ENCODE assay signal across 1 cellular context in the genomic region with DNA sequence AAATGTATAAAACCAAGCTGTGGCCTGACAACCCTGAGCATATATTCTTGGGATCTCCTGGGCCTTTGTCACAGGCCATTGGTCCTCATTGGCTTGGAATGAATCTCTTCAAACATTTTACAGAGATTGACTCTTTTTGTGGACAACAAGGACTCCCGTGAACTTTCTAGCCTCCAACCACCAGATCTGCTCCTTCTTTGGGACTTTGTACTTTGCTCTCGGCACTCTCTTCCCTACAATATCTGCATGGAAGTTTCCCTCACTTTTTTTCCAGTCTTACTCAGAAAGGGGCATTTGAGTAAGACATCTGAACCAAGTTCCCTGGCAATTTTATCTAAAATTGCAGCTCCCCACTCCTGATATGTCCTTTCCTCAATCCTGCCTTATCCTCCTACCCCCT.
TF ChIP-seq lines count a peak whose summit lies in the region.

No MANE protein-coding gene starts in this region.

TF ChIP-seq in HepG2, 621 proteins besides CTCF, POLR2A, EP300 and RAD21 (continued from another document):
- TF ChIP-seq KAT8 (CRISPR knock-in tag; IDR thresholded peaks at IDR 0.05) (peak; percentile 55; the same call in 1 of the 2 replicates), HOXA3 (CRISPR knock-in tag; IDR thresholded peaks at IDR 0.05) (no peak), SMAD9 (CRISPR knock-in tag; IDR thresholded peaks at IDR 0.05) (no peak), MAFF (IDR thresholded peaks at IDR 0.05; ENCODE audit: low read depth, low read length) (no peak), RFX3 (CRISPR knock-in tag; IDR thresholded peaks at IDR 0.05) (no peak), PPARG (CRISPR knock-in tag; conservative IDR thresholded peaks at IDR 0.05) (peak; percentile 44; the same call in 1 of the 2 replicates), SP2 (CRISPR knock-in tag; IDR thresholded peaks at IDR 0.05) (no peak), ZNF788 (CRISPR knock-in tag; IDR thresholded peaks at IDR 0.05; ENCODE audit: borderline replicate concordance) (no peak), ZNF354B (CRISPR knock-in tag; IDR thresholded peaks at IDR 0.05) (no peak), RCOR2 (CRISPR knock-in tag; IDR thresholded peaks at IDR 0.05) (peak; percentile 67; the same call in 1 of the 2 replicates), YEATS4 (CRISPR knock-in tag; IDR thresholded peaks at IDR 0.05; ENCODE audit: borderline replicate concordance) (no peak), TEAD3 (CRISPR knock-in tag; optimal IDR thresholded peaks at IDR 0.05; ENCODE audit: borderline replicate concordance) (peak; percentile 62), NFKB2 (CRISPR knock-in tag; IDR thresholded peaks at IDR 0.05; ENCODE audit: borderline replicate concordance) (no peak), MIER3 (CRISPR knock-in tag; IDR thresholded peaks at IDR 0.05; ENCODE audit: borderline replicate concordance) (peak; percentile 77; the same call in 1 of the 2 replicates), MAZ (IDR thresholded peaks at IDR 0.05; ENCODE audit: borderline replicate concordance, low read depth, low read length) (no peak), MAZ (CRISPR knock-in tag; IDR thresholded peaks at IDR 0.05; ENCODE audit: low read depth) (no peak), ZKSCAN8 (CRISPR knock-in tag; IDR thresholded peaks at IDR 0.05; ENCODE audit: borderline replicate concordance) (no peak), TGIF2 (CRISPR knock-in tag; IDR thresholded peaks at IDR 0.05) (no peak), ZNF180 (CRISPR knock-in tag; IDR thresholded peaks at IDR 0.05; ENCODE audit: borderline replicate concordance, low read depth) (no peak), IRX3 (CRISPR knock-in tag; IDR thresholded peaks at IDR 0.05; ENCODE audit: borderline replicate concordance, low read depth) (no peak), BRCA1 (CRISPR knock-in tag; IDR thresholded peaks at IDR 0.05) (no peak)
- TF ChIP-seq, protein P1, sequence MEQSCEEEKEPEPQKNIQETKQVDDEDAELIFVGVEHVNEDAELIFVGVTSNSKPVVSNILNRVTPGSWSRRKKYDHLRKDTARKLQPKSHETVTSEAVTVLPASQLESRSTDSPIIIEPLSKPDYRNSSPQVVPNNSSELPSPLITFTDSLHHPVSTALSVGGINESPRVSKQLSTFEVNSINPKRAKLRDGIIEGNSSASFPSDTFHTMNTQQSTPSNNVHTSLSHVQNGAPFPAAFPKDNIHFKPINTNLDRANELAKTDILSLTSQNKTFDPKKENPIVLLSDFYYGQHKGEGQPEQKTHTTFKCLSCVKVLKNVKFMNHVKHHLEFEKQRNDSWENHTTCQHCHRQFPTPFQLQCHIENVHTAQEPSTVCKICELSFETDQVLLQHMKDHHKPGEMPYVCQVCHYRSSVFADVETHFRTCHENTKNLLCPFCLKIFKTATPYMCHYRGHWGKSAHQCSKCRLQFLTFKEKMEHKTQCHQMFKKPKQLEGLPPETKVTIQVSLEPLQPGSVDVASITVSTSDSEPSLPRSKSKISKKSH (CRISPR knock-in tag; IDR thresholded peaks at IDR 0.05; ENCODE audit: borderline replicate concordance): no peak
- TF ChIP-seq, protein P2, sequence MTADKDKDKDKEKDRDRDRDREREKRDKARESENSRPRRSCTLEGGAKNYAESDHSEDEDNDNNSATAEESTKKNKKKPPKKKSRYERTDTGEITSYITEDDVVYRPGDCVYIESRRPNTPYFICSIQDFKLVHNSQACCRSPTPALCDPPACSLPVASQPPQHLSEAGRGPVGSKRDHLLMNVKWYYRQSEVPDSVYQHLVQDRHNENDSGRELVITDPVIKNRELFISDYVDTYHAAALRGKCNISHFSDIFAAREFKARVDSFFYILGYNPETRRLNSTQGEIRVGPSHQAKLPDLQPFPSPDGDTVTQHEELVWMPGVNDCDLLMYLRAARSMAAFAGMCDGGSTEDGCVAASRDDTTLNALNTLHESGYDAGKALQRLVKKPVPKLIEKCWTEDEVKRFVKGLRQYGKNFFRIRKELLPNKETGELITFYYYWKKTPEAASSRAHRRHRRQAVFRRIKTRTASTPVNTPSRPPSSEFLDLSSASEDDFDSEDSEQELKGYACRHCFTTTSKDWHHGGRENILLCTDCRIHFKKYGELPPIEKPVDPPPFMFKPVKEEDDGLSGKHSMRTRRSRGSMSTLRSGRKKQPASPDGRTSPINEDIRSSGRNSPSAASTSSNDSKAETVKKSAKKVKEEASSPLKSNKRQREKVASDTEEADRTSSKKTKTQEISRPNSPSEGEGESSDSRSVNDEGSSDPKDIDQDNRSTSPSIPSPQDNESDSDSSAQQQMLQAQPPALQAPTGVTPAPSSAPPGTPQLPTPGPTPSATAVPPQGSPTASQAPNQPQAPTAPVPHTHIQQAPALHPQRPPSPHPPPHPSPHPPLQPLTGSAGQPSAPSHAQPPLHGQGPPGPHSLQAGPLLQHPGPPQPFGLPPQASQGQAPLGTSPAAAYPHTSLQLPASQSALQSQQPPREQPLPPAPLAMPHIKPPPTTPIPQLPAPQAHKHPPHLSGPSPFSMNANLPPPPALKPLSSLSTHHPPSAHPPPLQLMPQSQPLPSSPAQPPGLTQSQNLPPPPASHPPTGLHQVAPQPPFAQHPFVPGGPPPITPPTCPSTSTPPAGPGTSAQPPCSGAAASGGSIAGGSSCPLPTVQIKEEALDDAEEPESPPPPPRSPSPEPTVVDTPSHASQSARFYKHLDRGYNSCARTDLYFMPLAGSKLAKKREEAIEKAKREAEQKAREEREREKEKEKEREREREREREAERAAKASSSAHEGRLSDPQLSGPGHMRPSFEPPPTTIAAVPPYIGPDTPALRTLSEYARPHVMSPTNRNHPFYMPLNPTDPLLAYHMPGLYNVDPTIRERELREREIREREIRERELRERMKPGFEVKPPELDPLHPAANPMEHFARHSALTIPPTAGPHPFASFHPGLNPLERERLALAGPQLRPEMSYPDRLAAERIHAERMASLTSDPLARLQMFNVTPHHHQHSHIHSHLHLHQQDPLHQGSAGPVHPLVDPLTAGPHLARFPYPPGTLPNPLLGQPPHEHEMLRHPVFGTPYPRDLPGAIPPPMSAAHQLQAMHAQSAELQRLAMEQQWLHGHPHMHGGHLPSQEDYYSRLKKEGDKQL (CRISPR knock-in tag; IDR thresholded peaks at IDR 0.05; ENCODE audit: low read depth): no peak
- TF ChIP-seq, protein P3, sequence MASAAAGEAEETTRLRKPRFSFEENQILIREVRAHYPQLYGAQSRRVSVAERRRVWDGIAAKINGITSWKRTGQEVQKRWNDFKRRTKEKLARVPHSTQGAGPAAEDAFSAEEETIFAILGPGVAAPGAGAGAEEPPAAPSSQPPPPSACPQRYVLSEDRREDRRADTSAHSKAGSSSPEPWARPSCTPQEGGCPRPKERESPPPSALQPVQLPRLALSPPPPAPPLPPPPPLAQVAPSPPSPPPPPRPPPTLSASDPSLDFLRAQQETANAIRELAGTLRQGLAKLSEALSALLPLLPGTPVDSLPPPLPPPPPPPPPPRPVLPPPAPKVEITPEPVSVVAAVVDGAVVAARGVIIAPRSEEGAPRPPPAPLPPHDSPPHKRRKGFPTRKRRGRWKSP (CRISPR knock-in tag; IDR thresholded peaks at IDR 0.05): no peak
- TF ChIP-seq, protein P4, sequence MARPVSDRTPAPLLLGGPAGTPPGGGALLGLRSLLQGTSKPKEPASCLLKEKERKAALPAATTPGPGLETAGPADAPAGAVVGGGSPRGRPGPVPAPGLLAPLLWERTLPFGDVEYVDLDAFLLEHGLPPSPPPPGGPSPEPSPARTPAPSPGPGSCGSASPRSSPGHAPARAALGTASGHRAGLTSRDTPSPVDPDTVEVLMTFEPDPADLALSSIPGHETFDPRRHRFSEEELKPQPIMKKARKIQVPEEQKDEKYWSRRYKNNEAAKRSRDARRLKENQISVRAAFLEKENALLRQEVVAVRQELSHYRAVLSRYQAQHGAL (CRISPR knock-in tag; IDR thresholded peaks at IDR 0.05; ENCODE audit: not compliant biosample characterization): no peak
- TF ChIP-seq, protein P5, sequence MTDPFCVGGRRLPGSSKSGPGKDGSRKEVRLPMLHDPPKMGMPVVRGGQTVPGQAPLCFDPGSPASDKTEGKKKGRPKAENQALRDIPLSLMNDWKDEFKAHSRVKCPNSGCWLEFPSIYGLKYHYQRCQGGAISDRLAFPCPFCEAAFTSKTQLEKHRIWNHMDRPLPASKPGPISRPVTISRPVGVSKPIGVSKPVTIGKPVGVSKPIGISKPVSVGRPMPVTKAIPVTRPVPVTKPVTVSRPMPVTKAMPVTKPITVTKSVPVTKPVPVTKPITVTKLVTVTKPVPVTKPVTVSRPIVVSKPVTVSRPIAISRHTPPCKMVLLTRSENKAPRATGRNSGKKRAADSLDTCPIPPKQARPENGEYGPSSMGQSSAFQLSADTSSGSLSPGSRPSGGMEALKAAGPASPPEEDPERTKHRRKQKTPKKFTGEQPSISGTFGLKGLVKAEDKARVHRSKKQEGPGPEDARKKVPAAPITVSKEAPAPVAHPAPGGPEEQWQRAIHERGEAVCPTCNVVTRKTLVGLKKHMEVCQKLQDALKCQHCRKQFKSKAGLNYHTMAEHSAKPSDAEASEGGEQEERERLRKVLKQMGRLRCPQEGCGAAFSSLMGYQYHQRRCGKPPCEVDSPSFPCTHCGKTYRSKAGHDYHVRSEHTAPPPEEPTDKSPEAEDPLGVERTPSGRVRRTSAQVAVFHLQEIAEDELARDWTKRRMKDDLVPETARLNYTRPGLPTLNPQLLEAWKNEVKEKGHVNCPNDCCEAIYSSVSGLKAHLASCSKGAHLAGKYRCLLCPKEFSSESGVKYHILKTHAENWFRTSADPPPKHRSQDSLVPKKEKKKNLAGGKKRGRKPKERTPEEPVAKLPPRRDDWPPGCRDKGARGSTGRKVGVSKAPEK (CRISPR knock-in tag; IDR thresholded peaks at IDR 0.05; ENCODE audit: borderline replicate concordance): no peak
- TF ChIP-seq, protein P6, sequence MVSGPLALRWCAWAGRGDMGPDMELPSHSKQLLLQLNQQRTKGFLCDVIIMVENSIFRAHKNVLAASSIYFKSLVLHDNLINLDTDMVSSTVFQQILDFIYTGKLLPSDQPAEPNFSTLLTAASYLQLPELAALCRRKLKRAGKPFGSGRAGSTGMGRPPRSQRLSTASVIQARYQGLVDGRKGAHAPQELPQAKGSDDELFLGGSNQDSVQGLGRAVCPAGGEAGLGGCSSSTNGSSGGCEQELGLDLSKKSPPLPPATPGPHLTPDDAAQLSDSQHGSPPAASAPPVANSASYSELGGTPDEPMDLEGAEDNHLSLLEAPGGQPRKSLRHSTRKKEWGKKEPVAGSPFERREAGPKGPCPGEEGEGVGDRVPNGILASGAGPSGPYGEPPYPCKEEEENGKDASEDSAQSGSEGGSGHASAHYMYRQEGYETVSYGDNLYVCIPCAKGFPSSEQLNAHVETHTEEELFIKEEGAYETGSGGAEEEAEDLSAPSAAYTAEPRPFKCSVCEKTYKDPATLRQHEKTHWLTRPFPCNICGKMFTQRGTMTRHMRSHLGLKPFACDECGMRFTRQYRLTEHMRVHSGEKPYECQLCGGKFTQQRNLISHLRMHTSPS (CRISPR knock-in tag; IDR thresholded peaks at IDR 0.05; ENCODE audit: low read depth): no peak
- TF ChIP-seq, protein P7, sequence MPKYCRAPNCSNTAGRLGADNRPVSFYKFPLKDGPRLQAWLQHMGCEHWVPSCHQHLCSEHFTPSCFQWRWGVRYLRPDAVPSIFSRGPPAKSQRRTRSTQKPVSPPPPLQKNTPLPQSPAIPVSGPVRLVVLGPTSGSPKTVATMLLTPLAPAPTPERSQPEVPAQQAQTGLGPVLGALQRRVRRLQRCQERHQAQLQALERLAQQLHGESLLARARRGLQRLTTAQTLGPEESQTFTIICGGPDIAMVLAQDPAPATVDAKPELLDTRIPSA (CRISPR knock-in tag; IDR thresholded peaks at IDR 0.05; ENCODE audit: borderline replicate concordance): no peak
